In genomic region chrX:72409993-72410392, GRCh38 we compare ENCODE assay signal across 21 cellular contexts.
DNase-seq lines count a peak whose midpoint lies in the region; ATAC-seq, FAIRE-seq and TF ChIP-seq lines count a peak whose summit lies in the region.
"Had no signal": no experiment of that assay in that cellular context is flagged by ENCODE, and none has a peak within 500 bp of the region (broad histone marks: within the 10 kb centered on the region; RNA-seq: fewer than 3 reads in every experiment).

No MANE protein-coding gene starts in this region.

- intact Hi-C loops in heart right ventricle (cut with DNase I) (loop anchor here in 1 of 10 donors (5.0 kb wide), 1 partner anchor 617 kb away; no protein-coding TSS in a partner anchor), Right ventricle myocardium inferior (cut with DNase I) (no loop called here), endothelial cell of umbilical vein (cut with micrococcal nuclease) (no loop called here), MCF 10A (cut with micrococcal nuclease) (no loop called here), lower leg skin (cut with DNase I; ENCODE audit: low total_unique reads) (no loop called here)

- H3K27ac ChIP-seq in heart right ventricle (peak overlapping the region in 1 of 10 donors; percentile 39), endothelial cell of umbilical vein (ENCODE audit: insufficient read depth, low read depth, low read length) (no peak overlapping the region)
- H3K27ac ChIP-seq: 22Rv1, BLaER1, C4-2B had no signal

- no peaks in the 10 kb centered on the region for H4K20me1 ChIP-seq in endothelial cell of umbilical vein (replicated peaks; ENCODE audit: control insufficient read depth, extremely low read depth, insufficient read depth, low read length)

- no peak for DNase-seq in heart right ventricle
- DNase-seq in Right ventricle myocardium inferior (ENCODE audit: missing footprints), result no peak
- peak; percentile 54 for DNase-seq in dermis blood vessel endothelial cell
- peak; percentile 36 for DNase-seq in endothelial cell of umbilical vein (ENCODE audit: low read depth, low spot score)
- DNase-seq in MCF 10A (ENCODE audit: unreplicated experiment), result no peak
- DNase-seq in lower leg skin (ENCODE audit: low spot score in 2 of 2), result no peak
- DNase-seq: Caco-2; CD4-positive, CD25-positive, alpha-beta regulatory T cell; CD8-positive, alpha-beta T cell; DMS153; DND-41; GOT3; HFFc6 had no signal

- peaks cover 0 to 8% (median 0%) of the 10 kb centered on the region in 11 donors for H3K9me3 ChIP-seq in heart right ventricle
- no peaks in the 10 kb centered on the region for H3K9me3 ChIP-seq in endothelial cell of umbilical vein (replicated peaks; ENCODE audit: control insufficient read depth, insufficient read depth, low read length)
- H3K9me3 ChIP-seq: Caco-2, HAP-1 had no signal

- H3K27me3 ChIP-seq in heart right ventricle, result peaks cover 0 to 8% (median 0%) of the 10 kb centered on the region in 7 donors
- no peaks in the 10 kb centered on the region for H3K27me3 ChIP-seq in endothelial cell of umbilical vein (ENCODE audit: control insufficient read depth in 2 of 2, insufficient read depth in 2 of 2, low read length in 2 of 2)

- H2AFZ ChIP-seq in endothelial cell of umbilical vein (ENCODE audit: low read depth, low read length), result no peak overlapping the region

- H3K9me3 Mint-ChIP-seq in MCF 10A (ENCODE audit: unreplicated experiment), result peaks cover 8% of the 10 kb centered on the region
- H3K9me3 Mint-ChIP-seq: HFFc6 had no signal

- CTCF ChIA-PET in endothelial cell of umbilical vein (lab: Charles Lee) (no interaction called here), MCF 10A (lab: Yijun Ruan, JAX) (no interaction called here)

- TF ChIP-seq CTCF in heart right ventricle (IDR thresholded peaks at IDR 0.05) (no peak), endothelial cell of umbilical vein (IDR thresholded peaks at IDR 0.05; ENCODE audit: extremely low read depth in 1 of 2, insufficient read depth in 1 of 2, low read depth in 1 of 2, low read length in 2 of 2) (no peak), MCF 10A (IDR thresholded peaks at IDR 0.05; ENCODE audit: unreplicated experiment) (no peak), lower leg skin (IDR thresholded peaks at IDR 0.05) (no peak)

- no peak overlapping the region for H3K4me3 ChIP-seq in heart right ventricle
- no peak overlapping the region for H3K4me3 ChIP-seq in endothelial cell of umbilical vein (replicated peaks in 1 of 3; ENCODE audit: insufficient read depth in 1 of 3, low read depth in 1 of 3, low read length in 3 of 3)
- no peak overlapping the region for H3K4me3 ChIP-seq in lower leg skin (ENCODE audit: low read depth, poor library complexity, severe bottlenecking)
- H3K4me3 ChIP-seq: BLaER1, HAP-1 had no signal

- no TSS peak for BruUV-seq in endothelial cell of umbilical vein (replicated peaks; lab: Mats Ljungman, UMichigan)
- no TSS peak for BruUV-seq in MCF 10A (replicated peaks; lab: Mats Ljungman, UMichigan)

- dilution Hi-C loops in endothelial cell of umbilical vein (cut with MboI; ENCODE audit: extremely low pct_ligation_motif_present, low sequenced_read_pairs), result no loop called here

- WGBS in heart right ventricle, 2 donors, result 69 to 72% methylated on average over 1 of the region's 1 CpG
- 83 to 89% methylated on average over 1 of the region's 1 CpG for WGBS in lower leg skin, 2 donors

- no peaks in the 10 kb centered on the region for H3K4me1 Mint-ChIP-seq in MCF 10A (ENCODE audit: insufficient read depth, unreplicated experiment)
- H3K4me1 Mint-ChIP-seq: B cell had no signal

- peak; percentile 73 for FAIRE-seq in endothelial cell of umbilical vein (lab: Jason Lieb, UNC)
- FAIRE-seq: A204.1, G401.6, H54 had no signal

- H3K4me3 Mint-ChIP-seq in MCF 10A (ENCODE audit: unreplicated experiment), result no peak overlapping the region
- H3K4me3 Mint-ChIP-seq: B cell; CD4-positive, CD25-positive, alpha-beta regulatory T cell; CD8-positive, alpha-beta T cell; HFFc6 had no signal

- H3K27ac Mint-ChIP-seq in MCF 10A (ENCODE audit: low read depth, unreplicated experiment), result no peak overlapping the region
- H3K27ac Mint-ChIP-seq: B cell; CD8-positive, alpha-beta T cell; HFFc6 had no signal

- H3K36me3 ChIP-seq in heart right ventricle, result peaks cover 0 to 4% (median 0%) of the 10 kb centered on the region in 9 donors
- no peaks in the 10 kb centered on the region for H3K36me3 ChIP-seq in endothelial cell of umbilical vein (ENCODE audit: control insufficient read depth in 2 of 2, extremely low read depth in 1 of 2, insufficient read depth in 2 of 2, low read length in 2 of 2)
- H3K36me3 ChIP-seq: HAP-1 had no signal

- TF ChIP-seq POLR2A in endothelial cell of umbilical vein (IDR thresholded peaks at IDR 0.05; ENCODE audit: low read depth, low read length) (no peak), lower leg skin (IDR thresholded peaks at IDR 0.05) (no peak)

- H3K27me3 Mint-ChIP-seq in MCF 10A (ENCODE audit: insufficient read depth, unreplicated experiment), result peaks cover 75% of the 10 kb centered on the region
- H3K27me3 Mint-ChIP-seq: B cell had no signal

- H3K4me1 ChIP-seq in heart right ventricle (peaks cover 0 to 6% (median 0%) of the 10 kb centered on the region in 9 donors), endothelial cell of umbilical vein (ENCODE audit: control insufficient read depth, extremely low read depth, insufficient read depth, low read length) (peaks cover 3% of the 10 kb centered on the region)
- H3K4me1 ChIP-seq: BLaER1, Caco-2, HAP-1 had no signal

- POLR2A ChIA-PET in endothelial cell of umbilical vein (lab: Charles Lee) (no interaction called here), MCF 10A (lab: Yijun Ruan, JAX) (no interaction called here)

- no peaks in the 10 kb centered on the region for H3K79me2 ChIP-seq in endothelial cell of umbilical vein (ENCODE audit: control insufficient read depth, insufficient read depth, low read length)

- no peaks in the 10 kb centered on the region for H3K9me1 ChIP-seq in endothelial cell of umbilical vein (replicated peaks; ENCODE audit: control insufficient read depth, extremely low read depth, insufficient read depth, low read length)

- no peak overlapping the region for H3K9ac ChIP-seq in endothelial cell of umbilical vein (replicated peaks; ENCODE audit: extremely low read depth, insufficient read depth, low read length)
- H3K9ac ChIP-seq: BLaER1 had no signal

- H3K4me2 ChIP-seq in endothelial cell of umbilical vein (ENCODE audit: insufficient read depth, low read length), result no peak overlapping the region
- H3K4me2 ChIP-seq: BLaER1 had no signal

- ATAC-seq in heart right ventricle (peak in 5 of 8 donors; percentile 27 to 61 (median 53)), Right ventricle myocardium inferior (no peak)
- ATAC-seq: CD8-positive, alpha-beta T cell had no signal

- no peaks in the 10 kb centered on the region for H3K36me3 Mint-ChIP-seq in MCF 10A (ENCODE audit: insufficient read depth, unreplicated experiment)

TF ChIP-seq in endothelial cell of umbilical vein, 7 proteins besides CTCF, POLR2A, EP300 and RAD21:
- TF ChIP-seq GATA2 (IDR thresholded peaks at IDR 0.05; ENCODE audit: insufficient read depth, insufficient read length, low read depth, low read length), result no peak
- no peak for TF ChIP-seq MAX (IDR thresholded peaks at IDR 0.05; ENCODE audit: insufficient read depth, insufficient read length)

Comparison
In these comparisons a context has a peak if more than half of its experiments do, and no peak if none do; other contexts are left out.
1. DNase-seq: peak in dermis blood vessel endothelial cell (single experiment) and endothelial cell of umbilical vein (single experiment); none in heart right ventricle (0 of 2), Right ventricle myocardium inferior (single experiment), MCF 10A (single experiment) and lower leg skin (0 of 2).